13 cellular contexts compared by ENCODE assay signal in genomic region chr12:3252416-3252815, GRCh38.
DNase-seq lines count a peak whose midpoint lies in the region; ATAC-seq and TF ChIP-seq lines count a peak whose summit lies in the region.
"Had no signal": no experiment of that assay in that cellular context is flagged by ENCODE, and none has a peak within 500 bp of the region (broad histone marks: within the 10 kb centered on the region; RNA-seq: fewer than 3 reads in every experiment).

No MANE protein-coding gene starts in this region.

- DNase-seq in NCI-H1092 treated with DMSO at 0.1 percent for 48 hours (lab: John Stamatoyannopoulos, UW): peak; percentile 85
- DNase-seq in dorsolateral prefrontal cortex: peak; percentile 31 to 96 (median 76)
- DNase-seq in left lobe of liver (ENCODE audit: low spot score): peak; percentile 91
- DNase-seq in superior temporal gyrus (ENCODE audit: extremely low spot score): peak; percentile 75
- no peak for DNase-seq in natural killer cell treated with Interleukin-12 subunit alpha and Interleukin-12 subunit beta and Interleukin-15 and Interleukin-18, amount 100 ng/mL, for 72 hours (ENCODE audit: low spot score)
- DNase-seq: activated CD4-positive, CD25-positive, alpha-beta regulatory T cell; DMS53; Karpas-422; OCI-M1; stimulated activated CD8-positive, alpha-beta memory T cell treated with anti-CD3 and anti-CD28 coated beads, Interleukin-4, amount 100 ng/mL, for 48 hours had no signal

- peaks cover 8 to 13% of the 10 kb centered on the region in 2 donors for H3K4me1 Mint-ChIP-seq in natural killer cell treated with Interleukin-12 subunit alpha and Interleukin-12 subunit beta and Interleukin-15 and Interleukin-18, amount 100 ng/mL, for 72 hours (ENCODE audit: low read depth in 2 of 2)

- intact Hi-C loops in dorsolateral prefrontal cortex (cut with DNase I): no loop called here

- peak overlapping the region in 3 of 59 donors; percentile 2 to 28 (median 11) for H3K4me3 ChIP-seq in dorsolateral prefrontal cortex

- TF ChIP-seq CTCF in dorsolateral prefrontal cortex (IDR thresholded peaks at IDR 0.05 in 54 of 56, conservative IDR thresholded peaks at IDR 0.05 in 2 of 56; ENCODE audit: low read depth in 1 of 56, partially characterized antibody in 56 of 56): no peak

- H3K4me3 Mint-ChIP-seq in natural killer cell treated with Interleukin-12 subunit alpha and Interleukin-12 subunit beta and Interleukin-15 and Interleukin-18, amount 100 ng/mL, for 72 hours: no peak overlapping the region

- H3K27ac Mint-ChIP-seq in natural killer cell treated with Interleukin-12 subunit alpha and Interleukin-12 subunit beta and Interleukin-15 and Interleukin-18, amount 100 ng/mL, for 72 hours: no peak overlapping the region

- ATAC-seq in left lobe of liver (peak; percentile 85), GM18517 (IDR thresholded peaks at IDR 0.05; ENCODE audit: unreplicated experiment) (no peak), GM19035 (IDR thresholded peaks at IDR 0.05; ENCODE audit: unreplicated experiment) (no peak), HG03469 (IDR thresholded peaks at IDR 0.05; ENCODE audit: unreplicated experiment) (no peak)
- ATAC-seq in natural killer cell treated with Interleukin-12 subunit alpha and Interleukin-12 subunit beta and Interleukin-15 and Interleukin-18, amount 100 ng/mL, for 72 hours: no peak

- H3K27ac ChIP-seq in dorsolateral prefrontal cortex: peak overlapping the region in 43 of 59 donors; percentile 12 to 91 (median 60)

- H3K27me3 Mint-ChIP-seq in natural killer cell treated with Interleukin-12 subunit alpha and Interleukin-12 subunit beta and Interleukin-15 and Interleukin-18, amount 100 ng/mL, for 72 hours: peaks cover 8 to 11% of the 10 kb centered on the region in 2 donors

- no peaks in the 10 kb centered on the region for H3K9me3 Mint-ChIP-seq in natural killer cell treated with Interleukin-12 subunit alpha and Interleukin-12 subunit beta and Interleukin-15 and Interleukin-18, amount 100 ng/mL, for 72 hours

- no peaks in the 10 kb centered on the region for H3K36me3 Mint-ChIP-seq in natural killer cell treated with Interleukin-12 subunit alpha and Interleukin-12 subunit beta and Interleukin-15 and Interleukin-18, amount 100 ng/mL, for 72 hours

- H3K27me3 ChIP-seq in dorsolateral prefrontal cortex: peaks cover 0 to 7% (median 0%) of the 10 kb centered on the region in 45 donors
